Comparison of ENCODE assay signal across 41 cellular contexts in the genomic region with DNA sequence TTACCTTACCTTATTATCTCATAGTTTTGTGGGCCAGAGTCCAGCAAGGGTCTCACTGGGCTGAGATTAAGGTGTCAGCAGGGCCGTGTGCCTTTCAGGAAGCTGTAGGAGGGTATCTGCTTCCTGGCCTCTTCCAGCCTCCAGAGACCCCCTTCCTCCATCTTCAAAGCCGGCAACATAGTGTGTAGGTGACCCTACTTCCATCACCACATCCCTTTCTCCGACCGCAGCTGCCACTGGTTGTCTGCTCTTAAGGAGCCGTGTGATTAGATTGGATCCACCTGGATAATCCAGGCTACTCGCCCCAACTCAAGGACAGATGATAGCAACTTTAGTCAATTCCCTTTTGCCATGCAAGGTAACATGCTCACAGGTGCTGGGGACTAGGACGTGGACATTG.
"Had no signal": no experiment of that assay in that cellular context is flagged by ENCODE, and none has a peak within 500 bp of the region (broad histone marks: within the 10 kb centered on the region; RNA-seq: fewer than 3 reads in every experiment).

No MANE protein-coding gene starts in this region.

- H3K4me3 Mint-ChIP-seq: activated naive CD4-positive, alpha-beta T cell treated with anti-CD3 and anti-CD28 coated beads for 36 hours; activated naive CD4-positive, alpha-beta T cell treated with anti-CD3 and anti-CD28 coated beads, Interleukin-2, amount 10 ng/mL, durations not matched to agents 7 days and 5 days; activated naive CD4-positive, alpha-beta T cell treated with anti-CD3 and anti-CD28 coated beads, Interleukin-2, amount 50 U/mL, for 24 hours; activated naive CD8-positive, alpha-beta T cell; activated naive CD8-positive, alpha-beta T cell treated with anti-CD3 and anti-CD28 coated beads for 36 hours; activated naive CD8-positive, alpha-beta T cell treated with anti-CD3 and anti-CD28 coated beads, Interleukin-2, amount 10 ng/mL, durations not matched to agents 7 days and 5 days; activated naive CD8-positive, alpha-beta T cell treated with anti-CD3 and anti-CD28 coated beads, Interleukin-2, amount 50 U/mL, for 24 hours; activated T-cell treated with anti-CD3 and anti-CD28 coated beads, Interleukin-2, amount 50 U/mL, for 24 hours; activated T-cell treated with anti-CD3 and anti-CD28 coated beads, Interleukin-2, amount 50 U/mL, for 4 hours; activated T-cell treated with anti-CD3 and anti-CD28 coated beads, Interleukin-2, amount 50 U/mL, for 72 hours; activated T-helper 1 cell treated with anti-CD3 and anti-CD28 coated beads, Interleukin-12 subunit alpha, Interleukin-12 subunit beta, Interleukin-2, Interleukin-4 antibody, amounts not matched to agents 30 ng/mL and 10 ng/mL and 1 ng/mL, durations not matched to agents 14 hours and 24 hours and 36 hours; activated T-helper 17 cell treated with anti-CD3 and anti-CD28 coated beads, Interleukin-2, amount 50 U/mL, for 72 hours; brain; central memory CD8-positive, alpha-beta T cell had no signal

- H3K27me3 ChIP-seq: ascending aorta, body of pancreas, brain microvascular endothelial cell, breast epithelium, cardiac muscle cell had no signal

- H3K27ac Mint-ChIP-seq: activated naive CD4-positive, alpha-beta T cell treated with anti-CD3 and anti-CD28 coated beads for 36 hours; activated naive CD4-positive, alpha-beta T cell treated with anti-CD3 and anti-CD28 coated beads, Interleukin-2, amount 10 ng/mL, durations not matched to agents 7 days and 5 days; activated naive CD4-positive, alpha-beta T cell treated with anti-CD3 and anti-CD28 coated beads, Interleukin-2, amount 50 U/mL, for 24 hours; activated naive CD4-positive, alpha-beta T cell treated with anti-CD3 and anti-CD28 coated beads, Interleukin-2, amount 50 U/mL, for 72 hours; activated naive CD8-positive, alpha-beta T cell; activated naive CD8-positive, alpha-beta T cell treated with anti-CD3 and anti-CD28 coated beads for 36 hours; activated naive CD8-positive, alpha-beta T cell treated with anti-CD3 and anti-CD28 coated beads, Interleukin-2, amount 10 ng/mL, durations not matched to agents 7 days and 5 days; activated naive CD8-positive, alpha-beta T cell treated with anti-CD3 and anti-CD28 coated beads, Interleukin-2, amount 50 U/mL, for 24 hours; activated T-cell treated with anti-CD3 and anti-CD28 coated beads, Interleukin-2, amount 50 U/mL, for 24 hours; activated T-cell treated with anti-CD3 and anti-CD28 coated beads, Interleukin-2, amount 50 U/mL, for 72 hours; activated T-helper 1 cell treated with anti-CD3 and anti-CD28 coated beads, Interleukin-12 subunit alpha, Interleukin-12 subunit beta, Interleukin-2, Interleukin-4 antibody, amounts not matched to agents 30 ng/mL and 10 ng/mL and 1 ng/mL, durations not matched to agents 14 hours and 24 hours and 36 hours; activated T-helper 17 cell treated with anti-CD3 and anti-CD28 coated beads, Interleukin-2, amount 50 U/mL, for 72 hours; activated T-helper 2 cell treated with anti-CD3 and anti-CD28 coated beads, Interferon-gamma antibody, Interleukin-2, Interleukin-4, amounts not matched to agents 10 μg/mL and 5 μg/mL and 100 μg/mL, durations not matched to agents 14 hours and 24 hours and 36 hours; brain had no signal

- H3K9me3 Mint-ChIP-seq: activated naive CD4-positive, alpha-beta T cell treated with anti-CD3 and anti-CD28 coated beads for 36 hours; activated naive CD4-positive, alpha-beta T cell treated with anti-CD3 and anti-CD28 coated beads, Interleukin-2, amount 10 ng/mL, durations not matched to agents 7 days and 5 days; activated naive CD4-positive, alpha-beta T cell treated with anti-CD3 and anti-CD28 coated beads, Interleukin-2, amount 50 U/mL, for 24 hours; activated naive CD4-positive, alpha-beta T cell treated with anti-CD3 and anti-CD28 coated beads, Interleukin-2, amount 50 U/mL, for 72 hours; activated naive CD8-positive, alpha-beta T cell treated with anti-CD3 and anti-CD28 coated beads, Interleukin-2, amount 10 ng/mL, durations not matched to agents 7 days and 5 days; activated naive CD8-positive, alpha-beta T cell treated with anti-CD3 and anti-CD28 coated beads, Interleukin-2, amount 50 U/mL, for 24 hours; activated T-cell treated with anti-CD3 and anti-CD28 coated beads, Interleukin-2, amount 50 U/mL, for 24 hours; activated T-cell treated with anti-CD3 and anti-CD28 coated beads, Interleukin-2, amount 50 U/mL, for 4 hours; activated T-cell treated with anti-CD3 and anti-CD28 coated beads, Interleukin-2, amount 50 U/mL, for 72 hours; activated T-helper 1 cell treated with anti-CD3 and anti-CD28 coated beads, Interleukin-12 subunit alpha, Interleukin-12 subunit beta, Interleukin-2, Interleukin-4 antibody, amounts not matched to agents 30 ng/mL and 10 ng/mL and 1 ng/mL, durations not matched to agents 14 hours and 24 hours and 36 hours; activated T-helper 17 cell treated with anti-CD3 and anti-CD28 coated beads, Interleukin-2, amount 50 U/mL, for 72 hours; activated T-helper 2 cell treated with anti-CD3 and anti-CD28 coated beads, Interferon-gamma antibody, Interleukin-2, Interleukin-4, amounts not matched to agents 10 μg/mL and 5 μg/mL and 100 μg/mL, durations not matched to agents 14 hours and 24 hours and 36 hours; central memory CD8-positive, alpha-beta T cell had no signal

- H3K27ac ChIP-seq: adrenal gland, ascending aorta, body of pancreas, brain microvascular endothelial cell, breast epithelium, cardiac muscle cell had no signal

- DNase-seq: activated effector memory CD4-positive, alpha-beta T cell treated with anti-CD3 and anti-CD28 coated beads, Interleukin-2, amount 50 U/mL, for 16 hours; activated effector memory CD4-positive, alpha-beta T cell treated with Interleukin-2 at 50 U/mL for 16 hours; activated gamma-delta T cell; activated gamma-delta T cell treated with Interleukin-2 at 50 U/mL for 16 hours; activated naive CD4-positive, alpha-beta T cell; activated naive CD4-positive, alpha-beta T cell treated with anti-CD3 and anti-CD28 coated beads for 36 hours; activated naive CD4-positive, alpha-beta T cell treated with anti-CD3 and anti-CD28 coated beads, Interleukin-2, amount 10 ng/mL, durations not matched to agents 7 days and 5 days; activated naive CD4-positive, alpha-beta T cell treated with anti-CD3 and anti-CD28 coated beads, Interleukin-2, amount 50 U/mL, for 16 hours; activated naive CD4-positive, alpha-beta T cell treated with Interleukin-2 at 50 U/mL for 16 hours; activated naive CD8-positive, alpha-beta T cell treated with anti-CD3 and anti-CD28 coated beads for 36 hours; activated naive CD8-positive, alpha-beta T cell treated with anti-CD3 and anti-CD28 coated beads, Interleukin-2, amount 10 ng/mL, durations not matched to agents 7 days and 5 days; activated naive CD8-positive, alpha-beta T cell treated with anti-CD3 and anti-CD28 coated beads, Interleukin-2, amount 50 U/mL, for 24 hours; activated T-cell treated with anti-CD3 and anti-CD28 coated beads for 4 hours; activated T-cell treated with anti-CD3 and anti-CD28 coated beads, Interleukin-2, amount 50 U/mL, for 1 hour; activated T-cell treated with anti-CD3 and anti-CD28 coated beads, Interleukin-2, amount 50 U/mL, for 24 hours; activated T-cell treated with anti-CD3 and anti-CD28 coated beads, Interleukin-2, amount 50 U/mL, for 4 hours; activated T-cell treated with anti-CD3 and anti-CD28 coated beads, Interleukin-2, amount 50 U/mL, for 48 hours; activated T-cell treated with anti-CD3 and anti-CD28 coated beads, Interleukin-2, amount 50 U/mL, for 72 hours; adrenal gland; amniotic stem cell; amygdala; anterior cingulate cortex; aorta; body of pancreas; brain microvascular endothelial cell; caudate nucleus; central memory CD4-positive, alpha-beta T cell; cerebellar nuclear complex had no signal

- H3K36me3 Mint-ChIP-seq: activated naive CD4-positive, alpha-beta T cell treated with anti-CD3 and anti-CD28 coated beads, Interleukin-2, amount 10 ng/mL, durations not matched to agents 7 days and 5 days; activated naive CD4-positive, alpha-beta T cell treated with anti-CD3 and anti-CD28 coated beads, Interleukin-2, amount 50 U/mL, for 24 hours; activated naive CD8-positive, alpha-beta T cell; activated naive CD8-positive, alpha-beta T cell treated with anti-CD3 and anti-CD28 coated beads for 36 hours; activated naive CD8-positive, alpha-beta T cell treated with anti-CD3 and anti-CD28 coated beads, Interleukin-2, amount 10 ng/mL, durations not matched to agents 7 days and 5 days; brain had no signal

- FAIRE-seq: astrocyte, bronchial epithelial cell had no signal

- H3K4me1 ChIP-seq: adrenal gland, ascending aorta, body of pancreas, breast epithelium had no signal

- H3K4me3 ChIP-seq: adrenal gland, ascending aorta, body of pancreas, breast epithelium, cardiac muscle cell had no signal

- H3K36me3 ChIP-seq: adrenal gland, ascending aorta, brain microvascular endothelial cell, breast epithelium, cardiac muscle cell had no signal

- ATAC-seq: activated naive CD4-positive, alpha-beta T cell treated with anti-CD3 and anti-CD28 coated beads, Interleukin-2, amount 50 U/mL, for 72 hours; activated naive CD8-positive, alpha-beta T cell treated with anti-CD3 and anti-CD28 coated beads, Interleukin-2, amount 50 U/mL, for 24 hours; activated T-cell treated with anti-CD3 and anti-CD28 coated beads, Interleukin-2, amount 50 U/mL, for 4 hours; activated T-cell treated with anti-CD3 and anti-CD28 coated beads, Interleukin-2, amount 50 U/mL, for 72 hours; activated T-helper 17 cell treated with anti-CD3 and anti-CD28 coated beads, Interleukin-2, amount 50 U/mL, for 72 hours; body of pancreas had no signal

- H3K4me1 Mint-ChIP-seq: activated naive CD4-positive, alpha-beta T cell treated with anti-CD3 and anti-CD28 coated beads, Interleukin-2, amount 50 U/mL, for 24 hours; activated naive CD8-positive, alpha-beta T cell treated with anti-CD3 and anti-CD28 coated beads, Interleukin-2, amount 50 U/mL, for 24 hours; activated T-helper 17 cell treated with anti-CD3 and anti-CD28 coated beads, Interleukin-2, amount 50 U/mL, for 72 hours; brain had no signal

- H3K9me3 ChIP-seq: adrenal gland, ascending aorta, body of pancreas, breast epithelium had no signal
